In genomic region chr3:192916455-192917257, GRCh38 we compare ENCODE assay signal across 8 cellular contexts. TPM values are rescaled to one million over a fixed set of nuclear protein-coding genes. Genes with fewer than 3 reads are reported as not detected.
DNase-seq lines count a peak whose midpoint lies in the region; ATAC-seq and TF ChIP-seq lines count a peak whose summit lies in the region.

No MANE protein-coding gene starts in this region.

- POLR2A ChIA-PET in IMR-90 (lab: Charles Lee; ENCODE audit: unreplicated experiment) = no interaction called here

- peak overlapping the region; percentile 97 for H2BK120ac ChIP-seq in IMR-90 (ENCODE audit: low read depth, low read length)

- H3K4me3 ChIP-seq in IMR-90 (ENCODE audit: insufficient read depth, low read depth, low read length) (peak overlapping the region; percentile 79), cardiac fibroblast (replicated peaks in 1 of 2; ENCODE audit: low read depth in 2 of 2, low read length in 2 of 2) (peak overlapping the region; percentile 95 to 97), gastrocnemius medialis (peak overlapping the region; percentile 74 to 92 (median 82))

- H4K20me1 ChIP-seq in IMR-90 (ENCODE audit: insufficient read depth, low read length) = peaks cover 20% of the 10 kb centered on the region; the same call in 1 of the 2 replicates

- DNase-seq in Ammon's horn (ENCODE audit: low spot score) (peak; percentile 78), IMR-90 (peak; percentile 73), cardiac fibroblast (ENCODE audit: low read depth in 2 of 2) (peak; percentile 66 to 78), iPS-NIHi7 (ENCODE audit: extremely low spot score) (peak; percentile 47), gastrocnemius medialis (peak; percentile 65 to 70), epidermal melanocyte (ENCODE audit: insufficient read length, low spot score) (no peak)

- H3K4me2 ChIP-seq in IMR-90 (ENCODE audit: low read depth, low read length) = peak overlapping the region; percentile 100

- peak overlapping the region; percentile 38; the same call in 1 of the 3 replicates for H2BK15ac ChIP-seq in IMR-90 (ENCODE audit: low read depth, low read length)

- H3K18ac ChIP-seq in IMR-90 (ENCODE audit: low read depth, low read length) = peak overlapping the region; percentile 57

- no peak for TF ChIP-seq POLR2A in IMR-90 (IDR thresholded peaks at IDR 0.05; ENCODE audit: low read depth, low read length)
- TF ChIP-seq POLR2A in gastrocnemius medialis (IDR thresholded peaks at IDR 0.05) = peak in 1 of 2 donors; percentile 41

- ATAC-seq in GM18907 (IDR thresholded peaks at IDR 0.05; ENCODE audit: unreplicated experiment) = peak; percentile 30
- ATAC-seq in IMR-90 (ENCODE audit: low read depth) = peak; percentile 16
- peak; percentile 38 for ATAC-seq in SK-N-SH treated with all-trans-retinoic acid at 6 μM for 48 hours
- ATAC-seq in gastrocnemius medialis = peak; percentile 72 to 78

- TF ChIP-seq RAD21 in IMR-90 (IDR thresholded peaks at IDR 0.05; ENCODE audit: low read length) = 0 out of 2 replicates have a peak, but pooled peaks have one; percentile 17

- no peak overlapping the region; the same call in 1 of the 2 replicates for H2AK5ac ChIP-seq in IMR-90 (ENCODE audit: low read depth, low read length)

- H3K9me1 ChIP-seq in IMR-90 (ENCODE audit: insufficient read depth, low read length) = no peaks in the 10 kb centered on the region

- no peaks in the 10 kb centered on the region for H3K9me3 ChIP-seq in IMR-90 (ENCODE audit: control insufficient read depth, insufficient read depth, low read length)
- H3K9me3 ChIP-seq in gastrocnemius medialis = no peaks in the 10 kb centered on the region

- H2BK20ac ChIP-seq in IMR-90 (ENCODE audit: low read depth, low read length) = peak overlapping the region; percentile 84; the same call in 1 of the 2 replicates

- peak overlapping the region; percentile 98 for H3K23ac ChIP-seq in IMR-90 (ENCODE audit: low read depth, low read length)

- H3K56ac ChIP-seq in IMR-90 (ENCODE audit: extremely low read depth, insufficient read depth, low read length) = peak overlapping the region; percentile 97

- H2BK5ac ChIP-seq in IMR-90 (ENCODE audit: low read depth, low read length, poor library complexity, severe bottlenecking) = peak overlapping the region; percentile 71

- intact Hi-C loops in IMR-90 (cut with micrococcal nuclease) (loop anchor here (1.0 to 5.0 kb wide), 5 partner anchors 38 to 656 kb away; no protein-coding TSS in a partner anchor), gastrocnemius medialis (cut with DNase I; ENCODE audit: low total_unique reads) (loop anchor here (1.0 to 5.0 kb wide), 4 partner anchors 100 to 1220 kb away; partner anchors contain the start of genes HES1, OPA1 and PLAAT1)

- peak overlapping the region; percentile 13; the same call in 1 of the 2 replicates for H4K5ac ChIP-seq in IMR-90 (ENCODE audit: low read depth, low read length)

- H3K36me3 ChIP-seq in IMR-90 (ENCODE audit: control insufficient read depth, insufficient read depth, low read length) (no peaks in the 10 kb centered on the region), gastrocnemius medialis (no peaks in the 10 kb centered on the region)

- BruUV-seq in IMR-90 (replicated peaks; lab: Mats Ljungman, UMichigan) = TSS peak; percentile 41

- dilution Hi-C loops in IMR-90 (cut with HindIII; ENCODE audit: low sequenced_read_pairs, unreplicated experiment) = no loop called here

- WGBS in IMR-90 (ENCODE audit: extremely low coverage in 2 of 2, insufficient read length in 1 of 2), 2 experiments = 0% methylated on average over 25 of the region's 57 CpGs; no CpG with 5 or more reads in 1 of the 2 experiments

- H3K27me3 ChIP-seq in IMR-90 (ENCODE audit: control insufficient read depth, insufficient read depth, low read length) (no peaks in the 10 kb centered on the region), gastrocnemius medialis (no peaks in the 10 kb centered on the region)

- H3K9ac ChIP-seq in IMR-90 (ENCODE audit: low read depth, low read length) = peak overlapping the region; percentile 92

- peak overlapping the region; percentile 97 for H3K4ac ChIP-seq in IMR-90 (ENCODE audit: low read depth, low read length)

- CTCF ChIA-PET in IMR-90 (lab: Yijun Ruan, JAX) = interaction anchor here (0.7 to 5.3 kb wide), 7 partner anchors 10 to 123 kb away, joined by 3 to 27 read pairs (median 4); no protein-coding TSS in a partner anchor

- H4K8ac ChIP-seq in IMR-90 (ENCODE audit: low read depth in 2 of 2, low read length in 2 of 2) = peak overlapping the region; percentile 18 to 98; a peak in 2 of 4 replicates

- H4K91ac ChIP-seq in IMR-90 (ENCODE audit: insufficient read depth, low read depth, low read length) = peak overlapping the region; percentile 92

- peak overlapping the region; percentile 91 for H2AFZ ChIP-seq in IMR-90 (replicated peaks; ENCODE audit: low read length, poor library complexity)

- peaks cover 5% of the 10 kb centered on the region for H3K4me1 ChIP-seq in IMR-90 (ENCODE audit: control insufficient read depth, insufficient read depth, low read length)
- peaks cover 11 to 24% of the 10 kb centered on the region in 2 donors for H3K4me1 ChIP-seq in gastrocnemius medialis

- in situ Hi-C loops in IMR-90 (cut with MboI; ENCODE audit: low sequenced_read_pairs) = no loop called here
- in situ Hi-C loops in gastrocnemius medialis (cut with MboI; ENCODE audit: low sequenced_read_pairs in 4 of 4) = loop anchor here in 1 of 4 donors (25.0 kb wide), 1 partner anchor 671 kb away; the partner anchor contains the start of gene OPA1

- peak overlapping the region; percentile 47 for H2AK9ac ChIP-seq in IMR-90 (replicated peaks; ENCODE audit: low read depth, low read length, poor library complexity)

- no peak for TF ChIP-seq CTCF in IMR-90 (conservative IDR thresholded peaks at IDR 0.05; ENCODE audit: low read depth, low read length)
- no peak for TF ChIP-seq CTCF in cardiac fibroblast (IDR thresholded peaks at IDR 0.05; ENCODE audit: low read depth, low read length)
- peak in 2 of 5 experiments; percentile 32 to 35 for TF ChIP-seq CTCF in gastrocnemius medialis (IDR thresholded peaks at IDR 0.05 in 4 of 5, conservative IDR thresholded peaks at IDR 0.05 in 1 of 5)

- H3K14ac ChIP-seq in IMR-90 (replicated peaks; ENCODE audit: low read depth, low read length) = peak overlapping the region; percentile 96

- H3K27ac ChIP-seq in IMR-90 (ENCODE audit: insufficient read depth, low read length) (peak overlapping the region; percentile 91), gastrocnemius medialis (peak overlapping the region; percentile 88 to 94 (median 90))

- H3K79me1 ChIP-seq in IMR-90 (ENCODE audit: low read depth in 1 of 2, low read length in 2 of 2) = peaks cover 0 to 25% of the 10 kb centered on the region in 2 experiments; a peak in 3 of 4 replicates

TF ChIP-seq in IMR-90, 13 proteins besides CTCF, POLR2A, EP300 and RAD21:
- TF ChIP-seq MXI1 (IDR thresholded peaks at IDR 0.05; ENCODE audit: borderline replicate concordance, low read depth, low read length) (peak; percentile 82), ELK1 (IDR thresholded peaks at IDR 0.05; ENCODE audit: borderline replicate concordance, low read depth, low read length) (no peak), USF2 (IDR thresholded peaks at IDR 0.05; ENCODE audit: low read depth, low read length) (no peak), RCOR1 (IDR thresholded peaks at IDR 0.05; ENCODE audit: insufficient replicate concordance, low read length) (no peak)

TF ChIP-seq in SK-N-SH treated with all-trans-retinoic acid at 6 μM for 48 hours, 23 proteins besides CTCF, POLR2A, EP300 and RAD21 (continues in another document):
- TF ChIP-seq ISL1 (CRISPR knock-in tag; IDR thresholded peaks at IDR 0.05) (no peak), SNAI2 (CRISPR knock-in tag; IDR thresholded peaks at IDR 0.05) (no peak), TCF4 (CRISPR knock-in tag; IDR thresholded peaks at IDR 0.05; ENCODE audit: borderline replicate concordance) (no peak), TSHZ2 (CRISPR knock-in tag; IDR thresholded peaks at IDR 0.05) (no peak), CSRNP3 (CRISPR knock-in tag; IDR thresholded peaks at IDR 0.05) (no peak)

RNA-seq across cellular contexts. Expression of gene MB21D2, which starts 1.0 kb away (rescaled TPM):
- 44.8 and 46.4 TPM in 2 replicates for total RNA-seq in IMR-90 (2012; rRNA removed)
- 13.6 and 14.6 TPM in 2 replicates for polyA plus RNA-seq in IMR-90 (2012; rRNA removed)
- polyA plus RNA-seq in IMR-90 (2012; cell fraction: cytosol; rRNA removed) = 8.7 and 9.0 TPM in 2 replicates
- 7.6 and 8.1 TPM in 2 replicates for polyA plus RNA-seq in IMR-90 (2012; cell fraction: nucleus; rRNA removed; ENCODE audit: low replicate concordance)
- 1 to 10 TPM; 1.5 to 3.8 (median 2.7) TPM for total RNA-seq in gastrocnemius medialis

Comparison
In these comparisons a context has a peak if more than half of its experiments do, and no peak if none do; other contexts are left out.
1. ATAC-seq: peak in every context shown above with its lines; median percentile 75 in gastrocnemius medialis; 38 in SK-N-SH treated with all-trans-retinoic acid at 6 μM for 48 hours; 30 in GM18907; 16 in IMR-90.